ENCODE assay signal across 1 cellular context in genomic region chr17:29549169-29549935, GRCh38.
TF ChIP-seq lines count a peak whose summit lies in the region.

No MANE protein-coding gene starts in this region.

TF ChIP-seq in GM12878, 131 proteins besides CTCF, POLR2A, EP300 and RAD21:
- TF ChIP-seq ATF7 (IDR thresholded peaks at IDR 0.05; ENCODE audit: low read depth) (peak; percentile 34; the same call in 1 of the 2 replicates), JUNB (IDR thresholded peaks at IDR 0.05) (peak; percentile 42; the same call in 1 of the 2 replicates), RUNX3 (IDR thresholded peaks at IDR 0.05; ENCODE audit: low read length) (peak; percentile 61; the same call in 1 of the 2 replicates), BMI1 (IDR thresholded peaks at IDR 0.05; ENCODE audit: borderline replicate concordance) (peak; percentile 85; the same call in 1 of the 2 replicates), ZBED1 (IDR thresholded peaks at IDR 0.05; ENCODE audit: borderline replicate concordance) (0 out of 2 replicates have a peak, but pooled peaks have one; percentile 29), SMAD1 (IDR thresholded peaks at IDR 0.05; ENCODE audit: low read depth, partially characterized antibody) (no peak), NBN (IDR thresholded peaks at IDR 0.05) (peak; percentile 38; the same call in 1 of the 2 replicates), BCL3 (IDR thresholded peaks at IDR 0.05; ENCODE audit: borderline replicate concordance, insufficient read depth, low read depth, low read length, poor library complexity, severe bottlenecking) (no peak), IRF4 (IDR thresholded peaks at IDR 0.05; ENCODE audit: low read depth, low read length) (peak; percentile 47; the same call in 1 of the 2 replicates), MLLT1 (IDR thresholded peaks at IDR 0.05) (0 out of 2 replicates have a peak, but pooled peaks have one; percentile 36), MEF2B (IDR thresholded peaks at IDR 0.05; ENCODE audit: partially characterized antibody, poor library complexity, severe bottlenecking) (no peak), NR2C2 (IDR thresholded peaks at IDR 0.05; ENCODE audit: borderline replicate concordance, control insufficient read depth, insufficient read length, low read depth) (no peak), CEBPZ (IDR thresholded peaks at IDR 0.05; ENCODE audit: low read depth, low read length) (no peak), SMARCA5 (IDR thresholded peaks at IDR 0.05) (no peak), BCL11A (IDR thresholded peaks at IDR 0.05; ENCODE audit: low read depth, low read length) (no peak), MXI1 (IDR thresholded peaks at IDR 0.05; ENCODE audit: low read depth, low read length) (peak; percentile 39; the same call in 1 of the 2 replicates), EED (IDR thresholded peaks at IDR 0.05; ENCODE audit: low read depth) (no peak)
- TF ChIP-seq, protein P1, sequence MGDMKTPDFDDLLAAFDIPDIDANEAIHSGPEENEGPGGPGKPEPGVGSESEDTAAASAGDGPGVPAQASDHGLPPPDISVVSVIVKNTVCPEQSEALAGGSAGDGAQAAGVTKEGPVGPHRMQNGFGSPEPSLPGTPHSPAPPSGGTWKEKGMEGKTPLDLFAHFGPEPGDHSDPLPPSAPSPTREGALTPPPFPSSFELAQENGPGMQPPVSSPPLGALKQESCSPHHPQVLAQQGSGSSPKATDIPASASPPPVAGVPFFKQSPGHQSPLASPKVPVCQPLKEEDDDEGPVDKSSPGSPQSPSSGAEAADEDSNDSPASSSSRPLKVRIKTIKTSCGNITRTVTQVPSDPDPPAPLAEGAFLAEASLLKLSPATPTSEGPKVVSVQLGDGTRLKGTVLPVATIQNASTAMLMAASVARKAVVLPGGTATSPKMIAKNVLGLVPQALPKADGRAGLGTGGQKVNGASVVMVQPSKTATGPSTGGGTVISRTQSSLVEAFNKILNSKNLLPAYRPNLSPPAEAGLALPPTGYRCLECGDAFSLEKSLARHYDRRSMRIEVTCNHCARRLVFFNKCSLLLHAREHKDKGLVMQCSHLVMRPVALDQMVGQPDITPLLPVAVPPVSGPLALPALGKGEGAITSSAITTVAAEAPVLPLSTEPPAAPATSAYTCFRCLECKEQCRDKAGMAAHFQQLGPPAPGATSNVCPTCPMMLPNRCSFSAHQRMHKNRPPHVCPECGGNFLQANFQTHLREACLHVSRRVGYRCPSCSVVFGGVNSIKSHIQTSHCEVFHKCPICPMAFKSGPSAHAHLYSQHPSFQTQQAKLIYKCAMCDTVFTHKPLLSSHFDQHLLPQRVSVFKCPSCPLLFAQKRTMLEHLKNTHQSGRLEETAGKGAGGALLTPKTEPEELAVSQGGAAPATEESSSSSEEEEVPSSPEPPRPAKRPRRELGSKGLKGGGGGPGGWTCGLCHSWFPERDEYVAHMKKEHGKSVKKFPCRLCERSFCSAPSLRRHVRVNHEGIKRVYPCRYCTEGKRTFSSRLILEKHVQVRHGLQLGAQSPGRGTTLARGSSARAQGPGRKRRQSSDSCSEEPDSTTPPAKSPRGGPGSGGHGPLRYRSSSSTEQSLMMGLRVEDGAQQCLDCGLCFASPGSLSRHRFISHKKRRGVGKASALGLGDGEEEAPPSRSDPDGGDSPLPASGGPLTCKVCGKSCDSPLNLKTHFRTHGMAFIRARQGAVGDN (IDR thresholded peaks at IDR 0.05): no peak
- TF ChIP-seq, protein P2, sequence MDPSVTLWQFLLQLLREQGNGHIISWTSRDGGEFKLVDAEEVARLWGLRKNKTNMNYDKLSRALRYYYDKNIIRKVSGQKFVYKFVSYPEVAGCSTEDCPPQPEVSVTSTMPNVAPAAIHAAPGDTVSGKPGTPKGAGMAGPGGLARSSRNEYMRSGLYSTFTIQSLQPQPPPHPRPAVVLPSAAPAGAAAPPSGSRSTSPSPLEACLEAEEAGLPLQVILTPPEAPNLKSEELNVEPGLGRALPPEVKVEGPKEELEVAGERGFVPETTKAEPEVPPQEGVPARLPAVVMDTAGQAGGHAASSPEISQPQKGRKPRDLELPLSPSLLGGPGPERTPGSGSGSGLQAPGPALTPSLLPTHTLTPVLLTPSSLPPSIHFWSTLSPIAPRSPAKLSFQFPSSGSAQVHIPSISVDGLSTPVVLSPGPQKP (IDR thresholded peaks at IDR 0.05; ENCODE audit: low read depth, low read length): no peak
- TF ChIP-seq, protein P3, sequence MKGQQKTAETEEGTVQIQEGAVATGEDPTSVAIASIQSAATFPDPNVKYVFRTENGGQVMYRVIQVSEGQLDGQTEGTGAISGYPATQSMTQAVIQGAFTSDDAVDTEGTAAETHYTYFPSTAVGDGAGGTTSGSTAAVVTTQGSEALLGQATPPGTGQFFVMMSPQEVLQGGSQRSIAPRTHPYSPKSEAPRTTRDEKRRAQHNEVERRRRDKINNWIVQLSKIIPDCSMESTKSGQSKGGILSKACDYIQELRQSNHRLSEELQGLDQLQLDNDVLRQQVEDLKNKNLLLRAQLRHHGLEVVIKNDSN (IDR thresholded peaks at IDR 0.05; ENCODE audit: borderline replicate concordance, extremely low read length, insufficient read depth, low read depth, low read length): no peak
